ENCODE assay signal across 8 cellular contexts in genomic region chr6:35213161-35213823, GRCh38. TPM values are rescaled to one million over a fixed set of nuclear protein-coding genes. Genes with fewer than 3 reads are reported as not detected.
DNase-seq lines count a peak whose midpoint lies in the region; ATAC-seq and TF ChIP-seq lines count a peak whose summit lies in the region.

No MANE protein-coding gene starts in this region.

- no peaks in the 10 kb centered on the region for H3K9me3 ChIP-seq in RWPE2 (ENCODE audit: severe bottlenecking)

- ATAC-seq in RWPE2 (ENCODE audit: low read depth) (no peak), GM18505 (IDR thresholded peaks at IDR 0.05; ENCODE audit: unreplicated experiment) (no peak), sciatic nerve (no peak)

- TF ChIP-seq CTCF in RWPE2 (IDR thresholded peaks at IDR 0.05; ENCODE audit: poor library complexity, severe bottlenecking) (no peak), foreskin fibroblast (IDR thresholded peaks at IDR 0.05; ENCODE audit: low read depth, low read length) (no peak), retinal pigment epithelial cell (conservative IDR thresholded peaks at IDR 0.05; ENCODE audit: low read depth, low read length) (no peak)

- DNase-seq in GM03348 (ENCODE audit: low spot score) (peak; percentile 37), RWPE2 (ENCODE audit: low spot score) (no peak), foreskin fibroblast (peak in 1 of 2 donors; percentile 40), retinal pigment epithelial cell (ENCODE audit: low read depth) (no peak), A172 (ENCODE audit: low spot score) (no peak), sciatic nerve (ENCODE audit: low spot score) (no peak), SHP77 treated with DMSO at 0.1 percent for 48 hours (lab: John Stamatoyannopoulos, UW) (no peak)

- H3K27ac ChIP-seq in RWPE2 (ENCODE audit: poor library complexity, severe bottlenecking), result no peak overlapping the region

- no peaks in the 10 kb centered on the region for H3K36me3 ChIP-seq in RWPE2 (ENCODE audit: low read depth)

- H3K4me3 ChIP-seq in RWPE2 (ENCODE audit: severe bottlenecking) (peak overlapping the region; percentile 28), foreskin fibroblast (ENCODE audit: low read depth in 1 of 2, low read length in 2 of 2) (peak overlapping the region; percentile 59 to 66), retinal pigment epithelial cell (ENCODE audit: low read length) (peak overlapping the region; percentile 51)

- intact Hi-C loops in sciatic nerve (cut with DNase I), result no loop called here

- TF ChIP-seq POLR2A in GM18505 (IDR thresholded peaks at IDR 0.05; ENCODE audit: borderline replicate concordance, extremely low read depth, insufficient read depth, insufficient read length), result no peak

- H3K4me1 ChIP-seq in RWPE2 (ENCODE audit: insufficient read depth, poor library complexity, severe bottlenecking), result no peaks in the 10 kb centered on the region

- H3K27me3 ChIP-seq in RWPE2 (ENCODE audit: insufficient read depth, poor library complexity, severe bottlenecking), result peaks cover 29% of the 10 kb centered on the region

RNA-seq across cellular contexts. Expression of gene SCUBE3, which starts 0.5 kb away (rescaled TPM):
- 0.69 and 0.88 TPM in 2 replicates for total RNA-seq in A172 (2014; rRNA removed; shearing (Covaris generic))
- total RNA-seq in sciatic nerve, result 2.9 TPM

RNA-seq across cellular contexts. Expression of gene ZNF76, which starts 46.2 kb away (rescaled TPM):
- total RNA-seq in A172 (2014; rRNA removed; shearing (Covaris generic)), result 12.8 and 14.1 TPM in 2 replicates
- 45.8 TPM for total RNA-seq in sciatic nerve
